Comparison of ENCODE assay signal across 8 cellular contexts in the genomic region with DNA sequence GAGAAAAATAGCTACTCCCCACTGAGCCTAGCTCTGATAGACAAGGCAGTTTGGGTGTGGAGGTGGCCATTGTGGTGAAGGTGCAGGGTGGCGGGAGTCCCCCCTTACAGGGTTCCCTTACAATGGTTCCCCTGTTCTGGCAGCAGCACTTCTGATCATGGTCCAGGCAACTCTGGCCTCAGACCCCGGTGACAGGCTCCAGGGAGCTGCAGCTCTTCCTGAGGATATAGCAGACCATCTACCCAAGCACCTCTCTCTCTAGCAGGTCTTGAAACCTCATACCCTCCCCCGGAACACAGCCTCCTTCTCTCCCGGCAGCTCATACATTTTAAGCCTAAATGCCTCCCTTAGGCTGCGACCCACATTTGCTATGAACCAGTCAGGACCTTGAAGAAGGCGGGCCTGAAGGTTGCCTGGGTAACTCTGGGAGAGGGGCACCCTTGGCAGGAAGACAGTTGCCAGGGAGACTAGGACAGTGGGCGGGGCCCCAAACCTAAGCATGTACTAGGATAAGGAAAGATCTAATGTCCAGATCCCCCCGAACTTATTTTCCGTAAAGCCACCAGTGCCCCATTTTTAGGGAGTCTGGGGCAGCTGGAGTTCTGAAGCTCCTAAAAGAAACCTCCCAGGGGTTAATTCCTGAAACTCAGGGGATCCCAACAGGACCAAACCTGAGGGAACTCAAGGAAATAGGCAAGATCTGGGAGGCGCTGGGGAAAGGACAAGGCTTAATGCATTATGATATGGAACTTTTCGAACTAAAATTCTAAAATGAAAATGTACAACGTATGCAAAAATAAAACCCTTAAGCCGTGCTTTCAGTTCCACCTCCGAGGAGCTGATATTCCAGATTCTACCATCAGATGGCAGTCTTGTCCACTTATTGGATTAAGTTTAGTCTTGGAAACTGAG. TPM values are rescaled to one million over a fixed set of nuclear protein-coding genes. Genes with fewer than 3 reads are reported as not detected.
DNase-seq lines count a peak whose midpoint lies in the region; ATAC-seq and TF ChIP-seq lines count a peak whose summit lies in the region.

No MANE protein-coding gene starts in this region.

- H3K27ac Mint-ChIP-seq in CD8-positive, alpha-beta T cell, result peak overlapping the region; percentile 93
- H3K27ac Mint-ChIP-seq in activated CD4-positive, alpha-beta memory T cell treated with anti-CD3 and anti-CD28 coated beads, Interleukin-2, amount 10 ng/mL, durations not matched to agents 7 days and 5 days, result peak overlapping the region; percentile 84
- H3K27ac Mint-ChIP-seq in endodermal cell, result peak overlapping the region; percentile 94

- 1 to 2% methylated on average over 12 to 14 of the region's 14 CpGs for WGBS in endodermal cell (ENCODE audit: insufficient coverage in 1 of 2, insufficient read length in 1 of 2), 2 experiments
- no CpG with 5 or more reads among the region's 14 CpGs for WGBS in mesendoderm (ENCODE audit: extremely low coverage, insufficient coverage, low lambda C conversion rate)

- H3K56ac ChIP-seq in mesendoderm (ENCODE audit: low read length), result peak overlapping the region; percentile 84

- no peaks in the 10 kb centered on the region for H3K36me3 Mint-ChIP-seq in CD8-positive, alpha-beta T cell
- no peaks in the 10 kb centered on the region for H3K36me3 Mint-ChIP-seq in activated CD4-positive, alpha-beta memory T cell treated with anti-CD3 and anti-CD28 coated beads, Interleukin-2, amount 10 ng/mL, durations not matched to agents 7 days and 5 days (ENCODE audit: low read depth)
- no peaks in the 10 kb centered on the region for H3K36me3 Mint-ChIP-seq in endodermal cell (ENCODE audit: low read depth)

- H3K27ac ChIP-seq in CD8-positive, alpha-beta T cell (ENCODE audit: low read depth, low read length), result peak overlapping the region; percentile 73
- H3K27ac ChIP-seq in endodermal cell (ENCODE audit: low read depth, low read length) (peak overlapping the region; percentile 77), mesendoderm (ENCODE audit: low read depth, low read length) (peak overlapping the region; percentile 46)

- peaks cover 22% of the 10 kb centered on the region for H3K4me1 ChIP-seq in CD8-positive, alpha-beta T cell (ENCODE audit: insufficient read depth, low read length)
- peaks cover 2% of the 10 kb centered on the region for H3K4me1 ChIP-seq in endodermal cell (ENCODE audit: control insufficient read depth, insufficient read depth, low read length)
- H3K4me1 ChIP-seq in mesendoderm (ENCODE audit: control insufficient read depth, low read depth, low read length), result peaks cover 3% of the 10 kb centered on the region

- POLR2A ChIA-PET in CD8-positive, alpha-beta T cell (lab: Charles Lee), result interaction anchor here (0.8 to 3.2 kb wide), 17 partner anchors 9 to 451 kb away, joined by 3 to 24 read pairs (median 5); a partner anchor contains a TSS
- POLR2A ChIA-PET in activated CD4-positive, alpha-beta memory T cell treated with anti-CD3 and anti-CD28 coated beads, Interleukin-2, amount 10 ng/mL, durations not matched to agents 7 days and 5 days (lab: Charles Lee), result interaction anchor here (0.7 to 2.9 kb wide), 26 partner anchors 9 to 413 kb away, joined by 3 to 40 read pairs (median 6); a partner anchor contains a TSS

- no peak overlapping the region for H3K23ac ChIP-seq in mesendoderm (ENCODE audit: low read length)

- no peak overlapping the region for H2BK5ac ChIP-seq in mesendoderm (ENCODE audit: low read length)

- no peak overlapping the region for H4K8ac ChIP-seq in mesendoderm (ENCODE audit: low read depth, low read length)

- peak; percentile 51 to 85 (median 80) for DNase-seq in CD8-positive, alpha-beta T cell
- DNase-seq in NCI-H82 (lab: John Stamatoyannopoulos, UW), result peak; percentile 94
- peak; percentile 87 for DNase-seq in activated CD4-positive, alpha-beta memory T cell treated with anti-CD3 and anti-CD28 coated beads, Interleukin-2, amount 10 ng/mL, durations not matched to agents 7 days and 5 days
- peak; percentile 98 for DNase-seq in endodermal cell
- peak; percentile 98 for DNase-seq in mesendoderm
- peak; percentile 69 to 73 for DNase-seq in stimulated activated CD8-positive, alpha-beta memory T cell treated with anti-CD3 and anti-CD28 coated beads, Interleukin-15, amount 100 ng/mL, for 48 hours (ENCODE audit: low read depth in 2 of 2)

- H3K4me2 ChIP-seq in mesendoderm (ENCODE audit: low read length), result peak overlapping the region; percentile 76

- no peaks in the 10 kb centered on the region for H3K27me3 Mint-ChIP-seq in CD8-positive, alpha-beta T cell (ENCODE audit: low read depth)
- H3K27me3 Mint-ChIP-seq in activated CD4-positive, alpha-beta memory T cell treated with anti-CD3 and anti-CD28 coated beads, Interleukin-2, amount 10 ng/mL, durations not matched to agents 7 days and 5 days, result peaks cover 11% of the 10 kb centered on the region
- H3K27me3 Mint-ChIP-seq in endodermal cell (ENCODE audit: insufficient read depth), result no peaks in the 10 kb centered on the region

- ATAC-seq in CD8-positive, alpha-beta T cell, result peak; percentile 75
- peak; percentile 82 for ATAC-seq in GM19452 (IDR thresholded peaks at IDR 0.05; ENCODE audit: unreplicated experiment)
- ATAC-seq in HG03571 (IDR thresholded peaks at IDR 0.05; ENCODE audit: unreplicated experiment), result peak; percentile 85

- H3K4me1 Mint-ChIP-seq in CD8-positive, alpha-beta T cell (ENCODE audit: low read depth), result peaks cover 23% of the 10 kb centered on the region
- H3K4me1 Mint-ChIP-seq in activated CD4-positive, alpha-beta memory T cell treated with anti-CD3 and anti-CD28 coated beads, Interleukin-2, amount 10 ng/mL, durations not matched to agents 7 days and 5 days, result peaks cover 33% of the 10 kb centered on the region
- peaks cover 27% of the 10 kb centered on the region for H3K4me1 Mint-ChIP-seq in endodermal cell

- peak; percentile 90 for TF ChIP-seq CTCF in CD8-positive, alpha-beta T cell (IDR thresholded peaks at IDR 0.05)
- peak; percentile 93 for TF ChIP-seq CTCF in endodermal cell (conservative IDR thresholded peaks at IDR 0.05)

- H3K4ac ChIP-seq in mesendoderm (ENCODE audit: low read depth, low read length), result no peak overlapping the region

- no peaks in the 10 kb centered on the region for H3K79me1 ChIP-seq in mesendoderm (ENCODE audit: low read length)

- peak overlapping the region; percentile 90 for H3K4me3 Mint-ChIP-seq in CD8-positive, alpha-beta T cell
- peak overlapping the region; percentile 88 for H3K4me3 Mint-ChIP-seq in activated CD4-positive, alpha-beta memory T cell treated with anti-CD3 and anti-CD28 coated beads, Interleukin-2, amount 10 ng/mL, durations not matched to agents 7 days and 5 days
- peak overlapping the region; percentile 57 for H3K4me3 Mint-ChIP-seq in endodermal cell

- H3K4me3 ChIP-seq in CD8-positive, alpha-beta T cell (ENCODE audit: low read depth, low read length), result peak overlapping the region; percentile 73
- H3K4me3 ChIP-seq in endodermal cell (ENCODE audit: low read length) (peak overlapping the region; percentile 88), mesendoderm (ENCODE audit: low read length) (peak overlapping the region; percentile 7)

- no peak overlapping the region for H2BK15ac ChIP-seq in mesendoderm (replicated peaks; ENCODE audit: low read depth)

- no peaks in the 10 kb centered on the region for H3K36me3 ChIP-seq in CD8-positive, alpha-beta T cell (ENCODE audit: insufficient read depth, low read length)
- H3K36me3 ChIP-seq in endodermal cell (ENCODE audit: control insufficient read depth, insufficient read depth, low read length), result no peaks in the 10 kb centered on the region
- H3K36me3 ChIP-seq in mesendoderm (ENCODE audit: control insufficient read depth, insufficient read depth, low read length), result no peaks in the 10 kb centered on the region

- no peaks in the 10 kb centered on the region for H3K9me3 Mint-ChIP-seq in CD8-positive, alpha-beta T cell
- no peaks in the 10 kb centered on the region for H3K9me3 Mint-ChIP-seq in activated CD4-positive, alpha-beta memory T cell treated with anti-CD3 and anti-CD28 coated beads, Interleukin-2, amount 10 ng/mL, durations not matched to agents 7 days and 5 days
- H3K9me3 Mint-ChIP-seq in endodermal cell, result no peaks in the 10 kb centered on the region

- no peak overlapping the region for H4K5ac ChIP-seq in mesendoderm (ENCODE audit: low read length)

- no peak overlapping the region for H2AK5ac ChIP-seq in mesendoderm (ENCODE audit: low read length)

- H2BK120ac ChIP-seq in mesendoderm (ENCODE audit: low read depth, low read length), result no peak overlapping the region

- H3K18ac ChIP-seq in mesendoderm (ENCODE audit: low read length), result peak overlapping the region; percentile 13

- H3K9me3 ChIP-seq in CD8-positive, alpha-beta T cell (ENCODE audit: low read length), result no peaks in the 10 kb centered on the region
- H3K9me3 ChIP-seq in endodermal cell (ENCODE audit: control insufficient read depth, low read length), result no peaks in the 10 kb centered on the region

- no peaks in the 10 kb centered on the region for H3K79me2 ChIP-seq in mesendoderm (ENCODE audit: control insufficient read depth, insufficient read depth, low read length)

- CTCF ChIA-PET in CD8-positive, alpha-beta T cell (lab: Charles Lee), result interaction anchor here (0.6 to 9.8 kb wide), 56 partner anchors 9 to 726 kb away, joined by 3 to 176 read pairs (median 5); a partner anchor contains a TSS
- CTCF ChIA-PET in activated CD4-positive, alpha-beta memory T cell treated with anti-CD3 and anti-CD28 coated beads, Interleukin-2, amount 10 ng/mL, durations not matched to agents 7 days and 5 days (lab: Charles Lee), result interaction anchor here (0.6 to 4.9 kb wide), 55 partner anchors 9 to 765 kb away, joined by 3 to 54 read pairs (median 6); a partner anchor contains a TSS

- H3K9ac ChIP-seq in endodermal cell (ENCODE audit: extremely low read depth, low read length, poor library complexity, severe bottlenecking), result peak overlapping the region; percentile 42
- peak overlapping the region; percentile 32 for H3K9ac ChIP-seq in mesendoderm (ENCODE audit: low read length)

- no peaks in the 10 kb centered on the region for H3K27me3 ChIP-seq in CD8-positive, alpha-beta T cell (ENCODE audit: insufficient read depth, low read length)
- H3K27me3 ChIP-seq in endodermal cell (ENCODE audit: control insufficient read depth, insufficient read depth, low read length, poor library complexity, severe bottlenecking) (no peaks in the 10 kb centered on the region), mesendoderm (ENCODE audit: insufficient read depth, low read length, poor library complexity) (no peaks in the 10 kb centered on the region)

- intact Hi-C loops in CD8-positive, alpha-beta T cell (cut with DNase I, micrococcal nuclease), result loop anchor here (1.0 to 10.0 kb wide), 19 partner anchors 8 to 726 kb away; a partner anchor contains a TSS

RNA-seq across cellular contexts. Expression of a gene that starts 4.6 kb away (rescaled TPM):
- 1 to 10 TPM; 4.3 to 4.6 TPM for total RNA-seq in CD8-positive, alpha-beta T cell
- 1 to 10 TPM; 7.2 to 7.9 TPM for total RNA-seq in activated CD4-positive, alpha-beta memory T cell treated with anti-CD3 and anti-CD28 coated beads, Interleukin-2, amount 10 ng/mL, durations not matched to agents 7 days and 5 days
- 10 to 100 TPM; 29.8 to 33.0 TPM for total RNA-seq in endodermal cell
- polyA plus RNA-seq in endodermal cell (2013, experiment 1 of 2), result 32.4 TPM
- polyA plus RNA-seq in endodermal cell (2013, experiment 2 of 2), result 28.6 TPM
- 6.5 TPM for polyA plus RNA-seq in mesendoderm (2013, experiment 1 of 2)
- 7.0 TPM for polyA plus RNA-seq in mesendoderm (2013, experiment 2 of 2)

RNA-seq across cellular contexts. Expression of a gene that starts 9.6 kb away (rescaled TPM):
- total RNA-seq in CD8-positive, alpha-beta T cell, result 10 to 100 TPM; 27.0 to 33.8 TPM
- total RNA-seq in activated CD4-positive, alpha-beta memory T cell treated with anti-CD3 and anti-CD28 coated beads, Interleukin-2, amount 10 ng/mL, durations not matched to agents 7 days and 5 days, result 100 to 1,000 TPM; 177 to 185 TPM
- 1,000 to 10,000 TPM in 1 of 2 donors, 100 to 1,000 TPM in 1; 879 to 1,041 TPM for total RNA-seq in endodermal cell
- 447 TPM for polyA plus RNA-seq in endodermal cell (2013, experiment 1 of 2)
- polyA plus RNA-seq in endodermal cell (2013, experiment 2 of 2), result 444 TPM
- 760 TPM for polyA plus RNA-seq in mesendoderm (2013, experiment 1 of 2)
- polyA plus RNA-seq in mesendoderm (2013, experiment 2 of 2), result 752 TPM

RNA-seq across cellular contexts. Expression of a gene that starts 18.2 kb away (rescaled TPM):
- 1 to 10 TPM; 5.5 to 7.8 TPM for total RNA-seq in CD8-positive, alpha-beta T cell
- 10 to 100 TPM in 1 of 2 experiments, 1 to 10 TPM in 1; 9.5 to 10.5 TPM for total RNA-seq in activated CD4-positive, alpha-beta memory T cell treated with anti-CD3 and anti-CD28 coated beads, Interleukin-2, amount 10 ng/mL, durations not matched to agents 7 days and 5 days
- total RNA-seq in endodermal cell, result 1 to 10 TPM; 4.1 to 7.4 TPM
- polyA plus RNA-seq in endodermal cell (2013, experiment 1 of 2), result 4.7 TPM
- polyA plus RNA-seq in endodermal cell (2013, experiment 2 of 2), result 3.5 TPM
- 2.5 TPM for polyA plus RNA-seq in mesendoderm (2013, experiment 1 of 2)
- polyA plus RNA-seq in mesendoderm (2013, experiment 2 of 2), result 2.0 TPM

RNA-seq across cellular contexts. Expression of a gene that starts 22.5 kb away (rescaled TPM):
- 10 to 100 TPM; 29.4 to 29.6 TPM for total RNA-seq in CD8-positive, alpha-beta T cell
- total RNA-seq in activated CD4-positive, alpha-beta memory T cell treated with anti-CD3 and anti-CD28 coated beads, Interleukin-2, amount 10 ng/mL, durations not matched to agents 7 days and 5 days, result 100 to 1,000 TPM; 156 to 162 TPM
- total RNA-seq in endodermal cell, result 100 to 1,000 TPM in 1 of 2 donors, 10 to 100 TPM in 1; 95.1 to 102 TPM
- polyA plus RNA-seq in endodermal cell (2013, experiment 1 of 2), result 93.0 TPM
- 94.7 TPM for polyA plus RNA-seq in endodermal cell (2013, experiment 2 of 2)
- polyA plus RNA-seq in mesendoderm (2013, experiment 1 of 2), result 63.3 TPM
- 65.5 TPM for polyA plus RNA-seq in mesendoderm (2013, experiment 2 of 2)

RNA-seq across cellular contexts. Expression of a gene that starts 30.7 kb away (rescaled TPM):
- 1 to 10 TPM; 1.0 to 1.1 TPM for total RNA-seq in CD8-positive, alpha-beta T cell
- 1 to 10 TPM; 1.9 to 2.0 TPM for total RNA-seq in activated CD4-positive, alpha-beta memory T cell treated with anti-CD3 and anti-CD28 coated beads, Interleukin-2, amount 10 ng/mL, durations not matched to agents 7 days and 5 days
- total RNA-seq in endodermal cell, result 100 to 1,000 TPM; 106 to 122 TPM
- polyA plus RNA-seq in endodermal cell (2013, experiment 1 of 2), result 77.3 TPM
- 71.6 TPM for polyA plus RNA-seq in endodermal cell (2013, experiment 2 of 2)
- polyA plus RNA-seq in mesendoderm (2013, experiment 1 of 2), result 20.8 TPM
- polyA plus RNA-seq in mesendoderm (2013, experiment 2 of 2), result 20.1 TPM

Comparison
In these comparisons a context has a peak if more than half of its experiments do, and no peak if none do; other contexts are left out.
1. Peak in every context shown above with its lines: DNase-seq, ATAC-seq, H3K4me3 ChIP-seq and H3K27ac ChIP-seq.
2. H3K4me3 ChIP-seq: peak in every context shown above with its lines; median percentile 88 in endodermal cell; 73 in CD8-positive, alpha-beta T cell; 7 in mesendoderm.
3. RNA of a gene that starts 9.6 kb away (total RNA-seq): 879 to 1,041 TPM in endodermal cell and 177 to 185 TPM in activated CD4-positive, alpha-beta memory T cell treated with anti-CD3 and anti-CD28 coated beads, Interleukin-2, amount 10 ng/mL, durations not matched to agents 7 days and 5 days; 27.0 to 33.8 TPM in CD8-positive, alpha-beta T cell; every median in the first group is over 4 times any median in the second.